In the genomic region with DNA sequence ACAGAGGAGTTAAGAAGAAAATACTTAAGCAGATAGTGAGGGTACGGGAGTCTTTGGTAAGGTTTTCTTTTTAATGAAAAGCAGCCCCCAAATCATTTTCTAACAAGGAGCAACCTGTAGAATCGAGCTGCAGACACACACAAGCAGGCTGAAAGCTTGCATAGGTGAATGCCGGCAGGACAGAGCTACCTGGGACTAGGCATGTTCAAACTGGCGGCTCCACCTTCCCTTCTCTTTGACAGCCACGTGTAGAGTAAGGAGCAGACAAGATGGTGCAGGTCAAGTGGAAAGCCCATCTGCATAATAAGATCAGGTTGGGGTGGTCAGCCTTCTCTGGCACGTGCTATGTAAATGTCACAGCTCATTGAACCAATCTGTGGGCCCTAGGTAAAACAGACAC, we compare ENCODE assay signal across 14 cellular contexts.
DNase-seq lines count a peak whose midpoint lies in the region; ATAC-seq and TF ChIP-seq lines count a peak whose summit lies in the region.
"Had no signal": no experiment of that assay in that cellular context is flagged by ENCODE, and none has a peak within 500 bp of the region (broad histone marks: within the 10 kb centered on the region; RNA-seq: fewer than 3 reads in every experiment).

No MANE protein-coding gene starts in this region.

- H3K4me1 ChIP-seq in RWPE2 (ENCODE audit: insufficient read depth, poor library complexity, severe bottlenecking) (peaks cover 53% of the 10 kb centered on the region), suprapubic skin (no peaks in the 10 kb centered on the region)

- 73% methylated on average over 6 of the region's 6 CpGs for WGBS in suprapubic skin

- TF ChIP-seq CTCF in RWPE2 (IDR thresholded peaks at IDR 0.05; ENCODE audit: poor library complexity, severe bottlenecking) (no peak), epithelial cell of esophagus (IDR thresholded peaks at IDR 0.05; ENCODE audit: insufficient read depth, low read depth, low read length, missing control alignments) (no peak), suprapubic skin (IDR thresholded peaks at IDR 0.05) (no peak)

- TF ChIP-seq EP300 in suprapubic skin (IDR thresholded peaks at IDR 0.05): no peak

- H3K9me3 ChIP-seq in RWPE2 (ENCODE audit: severe bottlenecking) (no peaks in the 10 kb centered on the region), suprapubic skin (no peaks in the 10 kb centered on the region)
- H3K9me3 ChIP-seq: BE2C, Caco-2 had no signal

- H3K27me3 ChIP-seq in RWPE2 (ENCODE audit: insufficient read depth, poor library complexity, severe bottlenecking) (no peaks in the 10 kb centered on the region), suprapubic skin (no peaks in the 10 kb centered on the region)
- H3K27me3 ChIP-seq: BE2C had no signal

- H3K27ac ChIP-seq in RWPE2 (ENCODE audit: poor library complexity, severe bottlenecking) (peak overlapping the region; percentile 97), suprapubic skin (no peak overlapping the region)

- ATAC-seq in RWPE2 (ENCODE audit: low read depth) (no peak), GM21423 (IDR thresholded peaks at IDR 0.05; ENCODE audit: unreplicated experiment) (no peak)

- DNase-seq in RWPE2 (ENCODE audit: low spot score) (no peak), epithelial cell of esophagus (ENCODE audit: low read depth) (peak; percentile 1), left kidney (ENCODE audit: low read depth, low spot score) (peak; percentile 49), G401 (ENCODE audit: low spot score) (no peak), suprapubic skin (ENCODE audit: low spot score in 2 of 2) (no peak)
- DNase-seq: ACHN; BE2C; C1 segment of cervical spinal cord; Caco-2; CD4-positive, CD25-positive, alpha-beta regulatory T cell; DMS79; GF-D8; H9 had no signal

- H3K4me3 ChIP-seq in RWPE2 (ENCODE audit: severe bottlenecking) (no peak overlapping the region), epithelial cell of esophagus (ENCODE audit: low read length) (no peak overlapping the region), suprapubic skin (no peak overlapping the region)

- no peak for TF ChIP-seq POLR2A in suprapubic skin (IDR thresholded peaks at IDR 0.05)

- in situ Hi-C loops in G401 (cut with HindIII; ENCODE audit: low sequenced_read_pairs): no loop called here

- H3K36me3 ChIP-seq in RWPE2 (ENCODE audit: low read depth) (peaks cover 8% of the 10 kb centered on the region), suprapubic skin (no peaks in the 10 kb centered on the region)
- H3K36me3 ChIP-seq: BE2C had no signal

Comparison
In these comparisons a context has a peak if more than half of its experiments do, and no peak if none do; other contexts are left out.
1. DNase-seq: peak in epithelial cell of esophagus (single experiment) and left kidney (single experiment); none in RWPE2 (single experiment), G401 (single experiment) and suprapubic skin (0 of 2).